Comparison of ENCODE assay signal across 8 cellular contexts in genomic region chr13:95296326-95296939, GRCh38. TPM values are rescaled to one million over a fixed set of nuclear protein-coding genes. Genes with fewer than 3 reads are reported as not detected.
A peak's percentile ranks its signal among the peaks of the same experiment; 100 is the strongest.
DNase-seq lines count a peak whose midpoint lies in the region; ATAC-seq and TF ChIP-seq lines count a peak whose summit lies in the region.

No MANE protein-coding gene starts in this region.

- H2BK120ac ChIP-seq in trophoblast cell (ENCODE audit: insufficient read depth, low read length, poor library complexity): no peak overlapping the region

- peaks cover 2% of the 10 kb centered on the region for H3K36me3 ChIP-seq in GM06990 (ENCODE audit: control insufficient read depth, insufficient read depth, low read length)
- H3K36me3 ChIP-seq in SK-N-SH (replicated peaks in 1 of 2; ENCODE audit: control insufficient read depth in 1 of 2, insufficient read depth in 2 of 2, low read length in 1 of 2): no peaks in the 10 kb centered on the region
- no peaks in the 10 kb centered on the region for H3K36me3 ChIP-seq in trophoblast cell (ENCODE audit: control insufficient read depth in 1 of 2, insufficient read depth in 2 of 2, low read length in 2 of 2)

- no peak overlapping the region for H3K4ac ChIP-seq in trophoblast cell (ENCODE audit: low read depth, low read length)

- H2BK12ac ChIP-seq in trophoblast cell (ENCODE audit: low read length): no peak overlapping the region

- TF ChIP-seq RAD21 in SK-N-SH (IDR thresholded peaks at IDR 0.05; ENCODE audit: low read length): peak; percentile 85

- no peaks in the 10 kb centered on the region for H3K9me2 ChIP-seq in SK-N-SH

- no peaks in the 10 kb centered on the region for H3K9me3 ChIP-seq in SK-N-SH
- H3K9me3 ChIP-seq in trophoblast cell (ENCODE audit: insufficient read depth, low read depth, low read length): no peaks in the 10 kb centered on the region

- H2AK5ac ChIP-seq in trophoblast cell (ENCODE audit: low read length): no peak overlapping the region

- no peak overlapping the region for H3K4me3 Mint-ChIP-seq in endothelial cell (ENCODE audit: unreplicated experiment)

- H4K91ac ChIP-seq in trophoblast cell (ENCODE audit: low read depth, low read length): no peak overlapping the region

- no peaks in the 10 kb centered on the region for H3K27me3 ChIP-seq in GM06990 (replicated peaks; ENCODE audit: control insufficient read depth, insufficient read depth, low read length)
- H3K27me3 ChIP-seq in SK-N-SH (ENCODE audit: insufficient read depth): no peaks in the 10 kb centered on the region
- no peaks in the 10 kb centered on the region for H3K27me3 ChIP-seq in trophoblast cell (ENCODE audit: insufficient read depth, low read length)

- H2AFZ ChIP-seq in SK-N-SH (ENCODE audit: low read depth): no peak overlapping the region
- H2AFZ ChIP-seq in trophoblast cell (ENCODE audit: insufficient read depth, low read length, poor library complexity): no peak overlapping the region

- H3K36me3 Mint-ChIP-seq in endothelial cell (ENCODE audit: low read depth, unreplicated experiment): peaks cover 14% of the 10 kb centered on the region

- no peak overlapping the region for H2BK5ac ChIP-seq in trophoblast cell (ENCODE audit: low read depth, low read length, poor library complexity)

- H3F3A ChIP-seq in SK-N-SH (replicated peaks; ENCODE audit: insufficient read depth): no peaks in the 10 kb centered on the region

- no peaks in the 10 kb centered on the region for H3K9me3 Mint-ChIP-seq in endothelial cell (ENCODE audit: unreplicated experiment)

- ATAC-seq in GM18858 (IDR thresholded peaks at IDR 0.05; ENCODE audit: unreplicated experiment): no peak
- ATAC-seq in HG02884 (IDR thresholded peaks at IDR 0.05; ENCODE audit: unreplicated experiment): no peak

- no peaks in the 10 kb centered on the region for H3K79me1 ChIP-seq in trophoblast cell (ENCODE audit: low read length)

- peaks cover 0 to 2% of the 10 kb centered on the region in 2 experiments; a peak in 1 of 4 replicates for H3K4me1 ChIP-seq in SK-N-SH (ENCODE audit: control insufficient read depth in 1 of 2, insufficient read depth in 2 of 2, low read depth in 1 of 2, low read length in 1 of 2)
- peaks cover 0 to 7% of the 10 kb centered on the region in 2 experiments for H3K4me1 ChIP-seq in trophoblast cell (ENCODE audit: control insufficient read depth in 1 of 2, insufficient read depth in 2 of 2, low read length in 2 of 2)

- peak; percentile 76 for TF ChIP-seq CTCF in GM06990 (IDR thresholded peaks at IDR 0.05; ENCODE audit: insufficient read depth, low read length, poor library complexity, severe bottlenecking)
- peak; percentile 70 for TF ChIP-seq CTCF in SK-N-SH (IDR thresholded peaks at IDR 0.05)
- peak; percentile 53 for TF ChIP-seq CTCF in endothelial cell (IDR thresholded peaks at IDR 0.05; ENCODE audit: unreplicated experiment)

- H4K20me1 ChIP-seq in SK-N-SH (ENCODE audit: insufficient read depth): 0 out of 2 replicates have a peak, but pooled peaks cover 4% of the 10 kb centered on the region

- H3K4me1 Mint-ChIP-seq in endothelial cell (ENCODE audit: unreplicated experiment): peaks cover 12% of the 10 kb centered on the region

- H3K18ac ChIP-seq in trophoblast cell (ENCODE audit: low read length): no peak overlapping the region

- H3K9ac ChIP-seq in SK-N-SH: no peak overlapping the region
- no peak overlapping the region for H3K9ac ChIP-seq in trophoblast cell (ENCODE audit: low read length)

- H3K4me3 ChIP-seq in GM06990 (replicated peaks; ENCODE audit: low read depth, low read length) (no peak overlapping the region), SK-N-SH (ENCODE audit: low read depth in 2 of 2, low read length in 1 of 2) (no peak overlapping the region), trophoblast cell (ENCODE audit: low read depth, low read length) (no peak overlapping the region)

- peaks cover 82% of the 10 kb centered on the region for H3K79me2 ChIP-seq in SK-N-SH (ENCODE audit: insufficient read depth)
- no peaks in the 10 kb centered on the region for H3K79me2 ChIP-seq in trophoblast cell (ENCODE audit: control insufficient read depth, insufficient read depth, low read length, poor library complexity)

- no peak overlapping the region for H3K27ac Mint-ChIP-seq in endothelial cell (ENCODE audit: unreplicated experiment)

- no peak overlapping the region for H3K14ac ChIP-seq in trophoblast cell (ENCODE audit: low read length)

- no peak overlapping the region for H3K4me2 ChIP-seq in SK-N-SH
- no peak overlapping the region for H3K4me2 ChIP-seq in trophoblast cell (ENCODE audit: low read length)

- 18% methylated on average over 3 of the region's 4 CpGs for WGBS in SK-N-SH (ENCODE audit: low lambda C conversion rate)
- WGBS in trophoblast cell (ENCODE audit: extremely low coverage, insufficient coverage, insufficient read length): no CpG with 5 or more reads among the region's 4 CpGs

- POLR2A ChIA-PET in SK-N-SH (lab: Yijun Ruan, JAX): interaction anchor here (0.7 to 1.0 kb wide), 2 partner anchors 84 to 108 kb away, joined by 3 to 4 read pairs; no protein-coding TSS in a partner anchor

- DNase-seq in 8988T: peak; percentile 62
- DNase-seq in GM06990 (ENCODE audit: extremely low read depth, insufficient read length): no peak
- DNase-seq in SK-N-SH: peak; percentile 82
- peak; percentile 68 for DNase-seq in endothelial cell (ENCODE audit: low spot score)
- peak; percentile 19 to 58 for DNase-seq in trophoblast cell
- no peak for DNase-seq in NCI-H1694 treated with DMSO at 0.1 percent for 48 hours (lab: John Stamatoyannopoulos, UW)

- H3K23ac ChIP-seq in trophoblast cell (ENCODE audit: low read length): no peak overlapping the region

- H4K12ac ChIP-seq in trophoblast cell (ENCODE audit: low read depth, low read length): no peak overlapping the region

- H3K27me3 Mint-ChIP-seq in endothelial cell (ENCODE audit: unreplicated experiment): peaks cover 11% of the 10 kb centered on the region

- H3K27ac ChIP-seq in SK-N-SH (ENCODE audit: low read depth in 2 of 2, low read length in 1 of 2) (no peak overlapping the region), trophoblast cell (ENCODE audit: low read depth, low read length) (no peak overlapping the region)

- CTCF ChIA-PET in SK-N-SH (lab: Yijun Ruan, JAX): interaction anchor here (0.6 to 14.0 kb wide), 39 partner anchors 8 to 637 kb away, joined by 3 to 161 read pairs (median 3); no protein-coding TSS in a partner anchor

- H4K8ac ChIP-seq in trophoblast cell (ENCODE audit: low read depth, low read length): no peak overlapping the region

- TF ChIP-seq EP300 in SK-N-SH (IDR thresholded peaks at IDR 0.05; ENCODE audit: borderline replicate concordance in 1 of 2, low read depth in 1 of 2, low read length in 1 of 2): no peak

TF ChIP-seq in SK-N-SH, 30 proteins besides CTCF, POLR2A, EP300 and RAD21:
- no peak for TF ChIP-seq ELF1 (IDR thresholded peaks at IDR 0.05)
- TF ChIP-seq TCF12 (IDR thresholded peaks at IDR 0.05): no peak
- no peak for TF ChIP-seq MXI1 (IDR thresholded peaks at IDR 0.05; ENCODE audit: low read depth, low read length)
- TF ChIP-seq SMC3 (IDR thresholded peaks at IDR 0.05; ENCODE audit: low read depth, low read length): peak; percentile 87

RNA-seq across cellular contexts. Expression of gene ABCC4, which starts 4.8 kb away (rescaled TPM):
- 7.8 and 10.3 TPM in 2 replicates for polyA plus RNA-seq in SK-N-SH (2012; rRNA removed)
- polyA plus RNA-seq in SK-N-SH (2012; cell fraction: cytosol; rRNA removed): 11.5 TPM in 2 replicates
- 6.4 and 13.5 TPM in 2 replicates for polyA plus RNA-seq in SK-N-SH (2012; cell fraction: nucleus; rRNA removed)
- total RNA-seq in endothelial cell (ENCODE audit: unreplicated experiment): 19.0 TPM
- polyA plus RNA-seq in trophoblast cell (2013): 0.64 and 0.71 TPM in 2 replicates

Comparison
In these comparisons a context has a peak if more than half of its experiments do, and no peak if none do; other contexts are left out.
1. DNase-seq: peak in 8988T (single experiment), SK-N-SH (single experiment), endothelial cell (single experiment) and trophoblast cell (2 of 2); none in GM06990 (single experiment) and NCI-H1694 treated with DMSO at 0.1 percent for 48 hours (single experiment).
2. Peak in every context shown above with its lines, with median percentiles within 50 percentile points of each other: CTCF ChIP-seq.